ENCODE assay signal across 8 cellular contexts in the genomic region with DNA sequence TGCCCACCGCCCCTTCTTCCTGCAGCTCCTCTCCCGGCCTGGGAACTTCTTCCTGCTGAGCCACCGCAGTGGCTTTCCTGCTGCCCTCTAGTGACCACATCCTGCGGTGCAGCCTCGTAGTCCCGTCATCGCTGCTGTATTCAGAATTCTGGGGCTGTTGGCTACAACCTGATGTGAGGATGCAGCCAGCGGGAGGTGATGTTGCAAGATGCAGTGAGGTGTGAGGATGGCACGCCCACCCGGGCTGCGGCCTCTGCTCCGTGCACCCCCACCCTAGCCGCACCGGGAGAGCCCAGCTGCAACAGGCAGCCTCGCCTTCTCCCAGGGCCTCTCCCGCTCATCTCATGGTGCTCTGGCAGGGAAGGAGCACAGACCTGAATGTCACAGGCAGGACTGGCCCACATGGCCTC. TPM values are rescaled to one million over a fixed set of nuclear protein-coding genes. Genes with fewer than 3 reads are reported as not detected.
DNase-seq lines count a peak whose midpoint lies in the region; ATAC-seq and TF ChIP-seq lines count a peak whose summit lies in the region.

No MANE protein-coding gene starts in this region.

- peak overlapping the region; percentile 4; the same call in 1 of the 2 replicates for H3K14ac ChIP-seq in H9 (ENCODE audit: insufficient read depth, low read length)

- H2AFZ ChIP-seq in H9 (ENCODE audit: low read length): no peak overlapping the region

- H2BK5ac ChIP-seq in H9 (ENCODE audit: insufficient read length, low read length): no peak overlapping the region

- no peaks in the 10 kb centered on the region for H3K9me3 ChIP-seq in CD8-positive, alpha-beta T cell (ENCODE audit: low read length)
- no peaks in the 10 kb centered on the region for H3K9me3 ChIP-seq in H9 (ENCODE audit: control insufficient read depth, low read depth, low read length)

- CTCF ChIA-PET in CD8-positive, alpha-beta T cell (lab: Charles Lee): interaction anchor here (0.6 to 3.5 kb wide), 13 partner anchors 9 to 1541 kb away, joined by 3 to 18 read pairs (median 4); no protein-coding TSS in a partner anchor

- H4K20me1 ChIP-seq in H9 (ENCODE audit: control insufficient read depth, insufficient read depth, insufficient read length): no peaks in the 10 kb centered on the region

- peak; percentile 74 for TF ChIP-seq CTCF in CD8-positive, alpha-beta T cell (IDR thresholded peaks at IDR 0.05)
- TF ChIP-seq CTCF in H9 (conservative IDR thresholded peaks at IDR 0.05): peak; percentile 96

- DNase-seq in CD8-positive, alpha-beta T cell: peak; percentile 26 to 69 (median 47)
- DNase-seq in H9 (peak; percentile 94), NCI-H2196 treated with DMSO at 0.1 percent for 48 hours (lab: John Stamatoyannopoulos, UW; ENCODE audit: unreplicated experiment) (peak; percentile 50), cerebellar cortex (ENCODE audit: low spot score) (peak; percentile 75)
- peak; percentile 34 for DNase-seq in activated CD4-positive, alpha-beta T cell treated with anti-CD3 and anti-CD28 coated beads for 1 hour
- peak; percentile 25 for DNase-seq in stimulated activated CD4-positive, alpha-beta T cell treated with anti-CD3 and anti-CD28 coated beads, Interleukin-2, amount 100 ng/mL, for 4 hours (ENCODE audit: low read depth)

- H3K36me3 Mint-ChIP-seq in CD8-positive, alpha-beta T cell: no peaks in the 10 kb centered on the region
- no peaks in the 10 kb centered on the region; a peak in 1 of 7 replicates for H3K36me3 Mint-ChIP-seq in H9 (ENCODE audit: insufficient read depth in 1 of 3, low read depth in 3 of 3)

- H3K27ac ChIP-seq in CD8-positive, alpha-beta T cell (ENCODE audit: low read depth, low read length): no peak overlapping the region
- H3K27ac ChIP-seq in H9 (ENCODE audit: insufficient read length, low read depth, low read length) (no peak overlapping the region), layer of hippocampus (ENCODE audit: low read depth, low read length) (peak overlapping the region; percentile 59)

- intact Hi-C loops in CD8-positive, alpha-beta T cell (cut with DNase I, micrococcal nuclease): loop anchor here in 1 of 2 experiments (1.0 kb wide), 1 partner anchor 284 kb away; no protein-coding TSS in a partner anchor

- H3K23me2 ChIP-seq in H9 (ENCODE audit: insufficient read length, low read depth, low read length, poor library complexity, severe bottlenecking): no peaks in the 10 kb centered on the region

- no peaks in the 10 kb centered on the region for H3K36me3 ChIP-seq in CD8-positive, alpha-beta T cell (ENCODE audit: insufficient read depth, low read length)

- H2BK15ac ChIP-seq in H9 (ENCODE audit: low read depth, low read length): no peak overlapping the region

- no peak overlapping the region for H2AK5ac ChIP-seq in H9 (ENCODE audit: insufficient read length, low read length)

- no peak overlapping the region for H3K4me3 ChIP-seq in CD8-positive, alpha-beta T cell (ENCODE audit: low read depth, low read length)

- H3K27me3 Mint-ChIP-seq in CD8-positive, alpha-beta T cell (ENCODE audit: low read depth): peaks cover 31% of the 10 kb centered on the region
- peaks cover 17% of the 10 kb centered on the region for H3K27me3 Mint-ChIP-seq in H9 (ENCODE audit: low read depth)

- no peak overlapping the region for H2BK20ac ChIP-seq in H9 (ENCODE audit: low read depth, low read length, poor library complexity, severe bottlenecking)

- no peaks in the 10 kb centered on the region for H3K79me1 ChIP-seq in H9 (ENCODE audit: insufficient read depth, low read depth, low read length, poor library complexity, severe bottlenecking)

- H3K4ac ChIP-seq in H9 (ENCODE audit: low read depth, low read length): no peak overlapping the region

- WGBS in H9 (ENCODE audit: extremely low coverage, insufficient read length, low lambda C conversion rate): no CpG with 5 or more reads among the region's 16 CpGs

- H3K4me3 Mint-ChIP-seq in CD8-positive, alpha-beta T cell: no peak overlapping the region
- peak overlapping the region in 1 of 2 experiments; percentile 44; a peak in 2 of 5 replicates for H3K4me3 Mint-ChIP-seq in H9

- no peak overlapping the region for H2BK120ac ChIP-seq in H9 (ENCODE audit: low read depth, low read length, poor library complexity, severe bottlenecking)

- POLR2A ChIA-PET in CD8-positive, alpha-beta T cell (lab: Charles Lee): no interaction called here

- peaks cover 8% of the 10 kb centered on the region for H3K4me1 Mint-ChIP-seq in CD8-positive, alpha-beta T cell (ENCODE audit: low read depth)
- peaks cover 21 to 25% of the 10 kb centered on the region in 2 experiments for H3K4me1 Mint-ChIP-seq in H9

- H3K27me3 ChIP-seq in CD8-positive, alpha-beta T cell (ENCODE audit: insufficient read depth, low read length): peaks cover 7% of the 10 kb centered on the region
- H3K27me3 ChIP-seq in H9 (ENCODE audit: insufficient read depth, low read length) (no peaks in the 10 kb centered on the region), layer of hippocampus (ENCODE audit: control insufficient read depth, insufficient read depth, low read length) (no peaks in the 10 kb centered on the region)

- no peak overlapping the region for H3K18ac ChIP-seq in H9 (ENCODE audit: insufficient read length, low read depth, low read length)

- no peak overlapping the region for H3T11ph ChIP-seq in H9 (ENCODE audit: low read length)

- H3K4me1 ChIP-seq in CD8-positive, alpha-beta T cell (ENCODE audit: insufficient read depth, low read length): peaks cover 6% of the 10 kb centered on the region
- H3K4me1 ChIP-seq in H9 (ENCODE audit: insufficient read depth, low read length): no peaks in the 10 kb centered on the region

- peak; percentile 58 for ATAC-seq in CD8-positive, alpha-beta T cell
- ATAC-seq in GM21526 (IDR thresholded peaks at IDR 0.05; ENCODE audit: low FRiP score, unreplicated experiment): no peak

- no peak overlapping the region for H4K91ac ChIP-seq in H9 (ENCODE audit: insufficient read length, low read depth, low read length)

- no peak overlapping the region for H3K9ac ChIP-seq in H9 (ENCODE audit: extremely low read depth, insufficient read length, low read length)

- H4K8ac ChIP-seq in H9 (replicated peaks; ENCODE audit: insufficient read length, low read depth, low read length): no peak overlapping the region

- peak overlapping the region; percentile 2 for H3K4me2 ChIP-seq in H9 (ENCODE audit: insufficient read depth, insufficient read length, low read length)

- H3K27ac Mint-ChIP-seq in CD8-positive, alpha-beta T cell: no peak overlapping the region
- H3K27ac Mint-ChIP-seq in H9: no peak overlapping the region; a peak in 1 of 7 replicates

- no peak overlapping the region for H3K23ac ChIP-seq in H9 (ENCODE audit: insufficient read length, low read depth, low read length)

- no peak overlapping the region for H4K5ac ChIP-seq in H9 (ENCODE audit: insufficient read length, low read depth, low read length)

- H2BK12ac ChIP-seq in H9 (ENCODE audit: insufficient read length, low read depth, low read length): no peak overlapping the region

- H3K56ac ChIP-seq in H9 (ENCODE audit: insufficient read length, low read depth, low read length): no peak overlapping the region

- no peaks in the 10 kb centered on the region for H3K79me2 ChIP-seq in H9 (ENCODE audit: insufficient read depth, low read length)

- no peaks in the 10 kb centered on the region for H3K9me3 Mint-ChIP-seq in CD8-positive, alpha-beta T cell
- no peaks in the 10 kb centered on the region for H3K9me3 Mint-ChIP-seq in H9

RNA-seq across cellular contexts. Expression of a gene that starts 10.1 kb away (rescaled TPM):
- not detected for total RNA-seq in CD8-positive, alpha-beta T cell
- total RNA-seq in H9 (2021): 0.39 and 0.57 TPM in 2 replicates

Comparison
In these comparisons a context has a peak if more than half of its experiments do, and no peak if none do; other contexts are left out.
1. DNase-seq: peak in every context shown above with its lines; median percentile 94 in H9; 75 in cerebellar cortex; 50 in NCI-H2196 treated with DMSO at 0.1 percent for 48 hours; 47 in CD8-positive, alpha-beta T cell; 34 in activated CD4-positive, alpha-beta T cell treated with anti-CD3 and anti-CD28 coated beads for 1 hour; 25 in stimulated activated CD4-positive, alpha-beta T cell treated with anti-CD3 and anti-CD28 coated beads, Interleukin-2, amount 100 ng/mL, for 4 hours.